8 cellular contexts compared by ENCODE assay signal in the genomic region with DNA sequence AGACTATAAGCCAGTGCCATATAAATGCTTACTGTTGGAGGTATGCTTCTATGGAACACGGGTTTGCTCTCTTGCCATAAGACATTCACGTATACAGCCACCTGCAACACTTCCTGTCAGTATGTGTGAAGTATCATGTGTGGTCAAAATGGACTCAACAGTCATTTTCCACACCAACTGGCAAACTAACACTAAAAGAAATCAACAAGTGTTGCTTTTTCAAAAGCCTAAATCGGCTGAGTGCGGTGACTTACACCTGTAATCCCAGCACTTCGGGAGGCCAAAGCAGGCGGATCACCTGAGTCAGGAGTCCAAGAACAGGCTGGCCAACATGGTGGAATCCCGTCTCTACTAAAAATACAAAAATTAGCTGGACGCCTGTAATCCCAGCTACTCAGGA. TPM values are rescaled to one million over a fixed set of nuclear protein-coding genes. Genes with fewer than 3 reads are reported as not detected.
DNase-seq lines count a peak whose midpoint lies in the region; ATAC-seq and TF ChIP-seq lines count a peak whose summit lies in the region.
"Not testable (repeated sequence)": the region's sequence is repeated elsewhere in the genome, so short reads cannot be mapped to it uniquely, and the experiment has no call there.

No MANE protein-coding gene starts in this region.

- POLR2A ChIA-PET in CD8-positive, alpha-beta memory T cell (lab: Charles Lee); T-cell (lab: Charles Lee); activated naive CD8-positive, alpha-beta T cell treated with anti-CD3 and anti-CD28 coated beads, Interleukin-2, amount 10 ng/mL, durations not matched to agents 7 days and 5 days (lab: Charles Lee): not testable (repeated sequence)

- not testable (repeated sequence) for H3K27ac ChIP-seq in CD8-positive, alpha-beta memory T cell (ENCODE audit: low read depth, low read length)
- peak overlapping the region; percentile 65 for H3K27ac ChIP-seq in thymus (ENCODE audit: low read depth)

- TF ChIP-seq CTCF in osteocyte (IDR thresholded peaks at IDR 0.05), result not testable (repeated sequence)

- not testable (repeated sequence) for H3K27me3 Mint-ChIP-seq in CD8-positive, alpha-beta memory T cell; T-cell; activated CD8-positive, alpha-beta memory T cell treated with anti-CD3 and anti-CD28 coated beads, Interleukin-2, amount 10 ng/mL, durations not matched to agents 7 days and 5 days; activated naive CD8-positive, alpha-beta T cell treated with anti-CD3 and anti-CD28 coated beads, Interleukin-2, amount 10 ng/mL, durations not matched to agents 7 days and 5 days; immature natural killer cell (ENCODE audit: low read depth in 3 of 3); osteocyte (ENCODE audit: unreplicated experiment)

- CTCF ChIA-PET in CD8-positive, alpha-beta memory T cell (lab: Charles Lee); T-cell (lab: Charles Lee): not testable (repeated sequence)
- CTCF ChIA-PET in activated CD8-positive, alpha-beta memory T cell treated with anti-CD3 and anti-CD28 coated beads, Interleukin-2, amount 10 ng/mL, durations not matched to agents 7 days and 5 days (lab: Charles Lee), result interaction anchor here (1.2 kb wide), 1 partner anchor 121 kb away, joined by 5 read pairs; no protein-coding TSS in a partner anchor

- peaks cover 47 to 67% (median 67%) of the 10 kb centered on the region in 3 donors for H3K4me1 Mint-ChIP-seq in CD8-positive, alpha-beta memory T cell
- peaks cover 51 to 68% (median 64%) of the 10 kb centered on the region in 3 donors for H3K4me1 Mint-ChIP-seq in T-cell
- peaks cover 29% of the 10 kb centered on the region for H3K4me1 Mint-ChIP-seq in activated CD8-positive, alpha-beta memory T cell treated with anti-CD3 and anti-CD28 coated beads, Interleukin-2, amount 10 ng/mL, durations not matched to agents 7 days and 5 days
- H3K4me1 Mint-ChIP-seq in activated naive CD8-positive, alpha-beta T cell treated with anti-CD3 and anti-CD28 coated beads, Interleukin-2, amount 10 ng/mL, durations not matched to agents 7 days and 5 days, result peaks cover 30% of the 10 kb centered on the region
- peaks cover 56 to 61% of the 10 kb centered on the region in 2 donors for H3K4me1 Mint-ChIP-seq in immature natural killer cell
- peaks cover 33% of the 10 kb centered on the region for H3K4me1 Mint-ChIP-seq in osteocyte (ENCODE audit: unreplicated experiment)

- H3K4me1 ChIP-seq in CD8-positive, alpha-beta memory T cell (ENCODE audit: insufficient read depth, low read length), result peaks cover 11% of the 10 kb centered on the region
- H3K4me1 ChIP-seq in thymus (ENCODE audit: control insufficient read depth, insufficient read depth, low read length), result not testable (repeated sequence)

- H3K9me3 ChIP-seq in CD8-positive, alpha-beta memory T cell (ENCODE audit: low read length); thymus (ENCODE audit: control insufficient read depth): not testable (repeated sequence)

- not testable (repeated sequence) for H3K9me3 Mint-ChIP-seq in CD8-positive, alpha-beta memory T cell; T-cell; activated CD8-positive, alpha-beta memory T cell treated with anti-CD3 and anti-CD28 coated beads, Interleukin-2, amount 10 ng/mL, durations not matched to agents 7 days and 5 days (ENCODE audit: low read depth); activated naive CD8-positive, alpha-beta T cell treated with anti-CD3 and anti-CD28 coated beads, Interleukin-2, amount 10 ng/mL, durations not matched to agents 7 days and 5 days; immature natural killer cell; osteocyte (ENCODE audit: unreplicated experiment)

- H3K4me3 ChIP-seq in CD8-positive, alpha-beta memory T cell (ENCODE audit: low read length), result not testable (repeated sequence)
- peak overlapping the region; percentile 22 for H3K4me3 ChIP-seq in Jurkat, Clone E6-1 (ENCODE audit: low read length)
- peak overlapping the region; percentile 25 for H3K4me3 ChIP-seq in thymus (ENCODE audit: low read length)

- not testable (repeated sequence) for H3K36me3 ChIP-seq in CD8-positive, alpha-beta memory T cell (ENCODE audit: insufficient read depth, low read length); thymus (ENCODE audit: control insufficient read depth, insufficient read depth)

- 51% methylated on average over 8 of the region's 8 CpGs for WGBS in thymus

- not testable (repeated sequence) for ATAC-seq in T-cell (replicated peaks in 1 of 4); activated CD8-positive, alpha-beta memory T cell treated with anti-CD3 and anti-CD28 coated beads, Interleukin-2, amount 10 ng/mL, durations not matched to agents 7 days and 5 days; activated naive CD8-positive, alpha-beta T cell treated with anti-CD3 and anti-CD28 coated beads, Interleukin-2, amount 10 ng/mL, durations not matched to agents 7 days and 5 days (ENCODE audit: low read depth)

- H3K4me3 Mint-ChIP-seq in CD8-positive, alpha-beta memory T cell, result peak overlapping the region; percentile 72 to 98 (median 88)
- peak overlapping the region; percentile 77 to 87 (median 84) for H3K4me3 Mint-ChIP-seq in T-cell
- peak overlapping the region; percentile 96 for H3K4me3 Mint-ChIP-seq in activated CD8-positive, alpha-beta memory T cell treated with anti-CD3 and anti-CD28 coated beads, Interleukin-2, amount 10 ng/mL, durations not matched to agents 7 days and 5 days
- peak overlapping the region; percentile 96 for H3K4me3 Mint-ChIP-seq in activated naive CD8-positive, alpha-beta T cell treated with anti-CD3 and anti-CD28 coated beads, Interleukin-2, amount 10 ng/mL, durations not matched to agents 7 days and 5 days
- peak overlapping the region; percentile 69 to 96 (median 81) for H3K4me3 Mint-ChIP-seq in immature natural killer cell
- H3K4me3 Mint-ChIP-seq in osteocyte (ENCODE audit: unreplicated experiment), result not testable (repeated sequence)

- DNase-seq in CD8-positive, alpha-beta memory T cell, result peak in 1 of 5 donors; percentile 16
- DNase-seq in Jurkat, Clone E6-1 (ENCODE audit: low read depth, low spot score), result peak; percentile 46
- not testable (repeated sequence) for DNase-seq in T-cell; activated naive CD8-positive, alpha-beta T cell treated with anti-CD3 and anti-CD28 coated beads, Interleukin-2, amount 10 ng/mL, durations not matched to agents 7 days and 5 days
- DNase-seq in activated CD8-positive, alpha-beta memory T cell treated with anti-CD3 and anti-CD28 coated beads, Interleukin-2, amount 10 ng/mL, durations not matched to agents 7 days and 5 days, result peak; percentile 61
- DNase-seq in immature natural killer cell (peak; percentile 40 to 44 (median 43)), osteocyte (ENCODE audit: extremely low spot score, unreplicated experiment) (peak; percentile 23)

- H3K36me3 Mint-ChIP-seq in CD8-positive, alpha-beta memory T cell, result peaks cover 0 to 11% (median 0%) of the 10 kb centered on the region in 3 donors
- H3K36me3 Mint-ChIP-seq in T-cell; immature natural killer cell; osteocyte (ENCODE audit: unreplicated experiment): not testable (repeated sequence)
- H3K36me3 Mint-ChIP-seq in activated CD8-positive, alpha-beta memory T cell treated with anti-CD3 and anti-CD28 coated beads, Interleukin-2, amount 10 ng/mL, durations not matched to agents 7 days and 5 days, result peaks cover 15% of the 10 kb centered on the region
- H3K36me3 Mint-ChIP-seq in activated naive CD8-positive, alpha-beta T cell treated with anti-CD3 and anti-CD28 coated beads, Interleukin-2, amount 10 ng/mL, durations not matched to agents 7 days and 5 days, result peaks cover 17% of the 10 kb centered on the region

- H3K27ac Mint-ChIP-seq in CD8-positive, alpha-beta memory T cell, result peak overlapping the region; percentile 50 to 97 (median 83)
- H3K27ac Mint-ChIP-seq in T-cell (peak overlapping the region; percentile 67 to 71), immature natural killer cell (peak overlapping the region; percentile 83 to 94 (median 86))
- H3K27ac Mint-ChIP-seq in activated CD8-positive, alpha-beta memory T cell treated with anti-CD3 and anti-CD28 coated beads, Interleukin-2, amount 10 ng/mL, durations not matched to agents 7 days and 5 days, result peak overlapping the region; percentile 88
- H3K27ac Mint-ChIP-seq in activated naive CD8-positive, alpha-beta T cell treated with anti-CD3 and anti-CD28 coated beads, Interleukin-2, amount 10 ng/mL, durations not matched to agents 7 days and 5 days, result peak overlapping the region; percentile 92
- H3K27ac Mint-ChIP-seq in osteocyte (ENCODE audit: unreplicated experiment), result not testable (repeated sequence)

- H3K27me3 ChIP-seq in CD8-positive, alpha-beta memory T cell (ENCODE audit: insufficient read depth, low read length, poor library complexity, severe bottlenecking); thymus (ENCODE audit: control insufficient read depth, insufficient read depth): not testable (repeated sequence)

RNA-seq across cellular contexts. Expression of a gene that starts 3.1 kb away (rescaled TPM):
- 10 to 100 TPM; 90.9 to 98.2 TPM for total RNA-seq in CD8-positive, alpha-beta memory T cell
- 17.8 TPM for polyA plus RNA-seq in CD8-positive, alpha-beta memory T cell
- 27.0 TPM for polyA plus RNA-seq in Jurkat, Clone E6-1 (2012; ENCODE audit: insufficient read depth, insufficient read length)
- 100 to 1,000 TPM; 134 to 173 (median 166) TPM for total RNA-seq in T-cell
- 100 to 1,000 TPM; 111 to 147 TPM for total RNA-seq in activated CD8-positive, alpha-beta memory T cell treated with anti-CD3 and anti-CD28 coated beads, Interleukin-2, amount 10 ng/mL, durations not matched to agents 7 days and 5 days
- total RNA-seq in activated naive CD8-positive, alpha-beta T cell treated with anti-CD3 and anti-CD28 coated beads, Interleukin-2, amount 10 ng/mL, durations not matched to agents 7 days and 5 days, result 100 to 1,000 TPM; 130 to 132 TPM
- polyA plus RNA-seq in immature natural killer cell, result 10 to 100 TPM in 1 of 3 donors, 1 to 10 TPM in 2; 5.2 to 28.1 (median 7.9) TPM
- total RNA-seq in osteocyte, result 77.9 and 89.6 TPM in 2 replicates
- 20.8 TPM for polyA plus RNA-seq in thymus
